19 cellular contexts compared by ENCODE assay signal in the genomic region with DNA sequence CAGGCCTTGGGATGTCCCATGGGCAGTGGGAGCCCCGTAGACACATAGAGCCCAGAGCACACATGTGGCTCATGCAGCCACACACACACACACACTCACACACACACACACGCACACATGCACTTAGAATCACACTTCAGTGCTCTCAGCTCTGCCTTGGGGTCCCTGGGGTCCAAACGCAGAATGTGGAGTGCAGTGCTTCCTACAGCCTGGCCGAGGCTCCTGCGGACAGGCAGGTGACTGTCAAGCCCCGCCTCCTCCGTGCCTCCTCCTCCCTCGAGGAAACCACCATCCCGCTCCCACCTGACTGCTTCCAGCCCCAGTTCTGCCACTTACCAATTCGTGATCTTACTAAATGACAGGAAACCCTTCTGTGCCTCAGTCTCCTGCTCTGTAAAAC.
"Had no signal": no experiment of that assay in that cellular context is flagged by ENCODE, and none has a peak within 500 bp of the region (broad histone marks: within the 10 kb centered on the region; RNA-seq: fewer than 3 reads in every experiment).

No MANE protein-coding gene starts in this region.

- H3K9me3 Mint-ChIP-seq: activated T-helper 1 cell treated with anti-CD3 and anti-CD28 coated beads, Interleukin-12 subunit alpha, Interleukin-12 subunit beta, Interleukin-2, Interleukin-4 antibody, amounts not matched to agents 30 ng/mL and 10 ng/mL and 1 ng/mL, durations not matched to agents 14 hours and 24 hours and 36 hours; dendritic cell treated with granulocyte-macrophage colony-stimulating factor and Interleukin-4, amounts not matched to agents 40 ng/mL and 50 ng/mL, for 4 days; memory B cell; naive thymus-derived CD8-positive, alpha-beta T cell had no signal

- H3K27ac ChIP-seq: epithelial cell of prostate, heart right ventricle, left lung had no signal

- H3K36me3 ChIP-seq: heart right ventricle, left lung had no signal

- H3K9me3 ChIP-seq: left lung had no signal

- H3K4me3 ChIP-seq: heart right ventricle, left lung, skin epidermis had no signal

- H3K27me3 ChIP-seq: heart right ventricle, left lung had no signal

- H3K27ac Mint-ChIP-seq: activated T-helper 1 cell treated with anti-CD3 and anti-CD28 coated beads, Interleukin-12 subunit alpha, Interleukin-12 subunit beta, Interleukin-2, Interleukin-4 antibody, amounts not matched to agents 30 ng/mL and 10 ng/mL and 1 ng/mL, durations not matched to agents 14 hours and 24 hours and 36 hours; dendritic cell treated with granulocyte-macrophage colony-stimulating factor and Interleukin-4, amounts not matched to agents 40 ng/mL and 50 ng/mL, for 4 days; memory B cell; progenitor cell of endocrine pancreas had no signal

- DNase-seq: activated CD4-positive, alpha-beta T cell treated with anti-CD3 and anti-CD28 coated beads, Interleukin-2, amount 50 U/mL, for 1 hour; activated CD8-positive, alpha-beta memory T cell treated with anti-CD3 and anti-CD28 coated beads for 24 hours; activated naive CD4-positive, alpha-beta T cell; effector memory CD4-positive, alpha-beta T cell; heart right ventricle; left lung; naive thymus-derived CD8-positive, alpha-beta T cell; right cardiac atrium; stimulated activated CD4-positive, alpha-beta T cell treated with anti-CD3 and anti-CD28 coated beads, Interleukin-4, amount 100 ng/mL, for 4 hours; stimulated activated CD8-positive, alpha-beta memory T cell treated with anti-CD3 and anti-CD28 coated beads, Interleukin-4, amount 100 ng/mL, for 48 hours; stimulated activated naive CD4-positive, alpha-beta T cell treated with Interleukin-2 at 50 U/mL for 16 hours; trophoblast cell had no signal

- ATAC-seq: activated CD4-positive, CD25-positive, alpha-beta regulatory T cell treated with anti-CD3 and anti-CD28 coated beads, Interleukin-2, amount 50 U/mL, for 24 hours; heart right ventricle; left lung; naive thymus-derived CD8-positive, alpha-beta T cell; right cardiac atrium had no signal

- H3K4me3 Mint-ChIP-seq: activated T-helper 1 cell treated with anti-CD3 and anti-CD28 coated beads, Interleukin-12 subunit alpha, Interleukin-12 subunit beta, Interleukin-2, Interleukin-4 antibody, amounts not matched to agents 30 ng/mL and 10 ng/mL and 1 ng/mL, durations not matched to agents 14 hours and 24 hours and 36 hours; dendritic cell treated with granulocyte-macrophage colony-stimulating factor and Interleukin-4, amounts not matched to agents 40 ng/mL and 50 ng/mL, for 4 days; memory B cell; naive thymus-derived CD8-positive, alpha-beta T cell had no signal

- H3K36me3 Mint-ChIP-seq: memory B cell; naive thymus-derived CD8-positive, alpha-beta T cell had no signal
